Comparison of ENCODE assay signal across 22 cellular contexts in the genomic region with DNA sequence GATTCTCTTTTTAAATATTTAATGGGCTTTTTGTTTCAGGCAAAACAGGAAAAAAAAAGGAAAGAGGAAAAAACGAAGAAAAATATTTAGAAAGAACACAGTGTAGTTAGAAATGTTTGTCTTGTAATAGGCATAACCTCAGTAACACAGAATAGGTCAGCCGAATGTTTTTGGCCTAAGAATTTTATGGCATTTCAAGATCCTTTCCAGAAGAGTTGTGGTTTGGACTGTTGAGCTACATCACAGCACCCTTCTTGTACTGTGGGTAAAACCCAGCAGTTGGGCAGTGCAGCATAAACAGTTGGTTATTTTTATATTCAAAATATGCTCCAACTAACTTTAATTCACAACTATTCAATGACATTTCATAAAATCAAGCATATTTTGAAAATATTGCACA.
DNase-seq lines count a peak whose midpoint lies in the region; ATAC-seq and TF ChIP-seq lines count a peak whose summit lies in the region.
"Had no signal": no experiment of that assay in that cellular context is flagged by ENCODE, and none has a peak within 500 bp of the region (broad histone marks: within the 10 kb centered on the region; RNA-seq: fewer than 3 reads in every experiment).

No MANE protein-coding gene starts in this region.

- no peak overlapping the region for H3K4me2 ChIP-seq in GM23248 (ENCODE audit: unreplicated experiment)
- H3K4me2 ChIP-seq: A549, PC-9 had no signal

- no peak for ATAC-seq in HG02981 (IDR thresholded peaks at IDR 0.05; ENCODE audit: unreplicated experiment)
- ATAC-seq in HG03280 (IDR thresholded peaks at IDR 0.05; ENCODE audit: unreplicated experiment): no peak
- ATAC-seq: A549, GM12878 had no signal

- no peak for TF ChIP-seq CTCF in AG09309 (IDR thresholded peaks at IDR 0.05; ENCODE audit: control insufficient read depth, insufficient read depth, low read depth, low read length, missing control alignments)
- no peak for TF ChIP-seq CTCF in astrocyte of the spinal cord (IDR thresholded peaks at IDR 0.05; ENCODE audit: low read depth, low read length)
- TF ChIP-seq CTCF in fibroblast of villous mesenchyme (IDR thresholded peaks at IDR 0.05; ENCODE audit: insufficient read depth, low read depth, low read length): no peak

- no peaks in the 10 kb centered on the region for H4K20me1 ChIP-seq in GM23248 (ENCODE audit: insufficient read depth)

- H2AFZ ChIP-seq in GM23248: 0 out of 2 replicates have a peak overlapping the region, but pooled peaks have one; percentile 27
- H2AFZ ChIP-seq: PC-9 had no signal

- H3K36me3 ChIP-seq in GM23248 (ENCODE audit: low read depth): no peaks in the 10 kb centered on the region

- H3K9me3 ChIP-seq in GM23248 (ENCODE audit: low read depth): no peaks in the 10 kb centered on the region
- H3K9me3 ChIP-seq: A549 had no signal

- in situ Hi-C loops in GM23248 (cut with MboI) (no loop called here), astrocyte of the spinal cord (cut with HindIII; ENCODE audit: low sequenced_read_pairs) (no loop called here)

- H3K79me2 ChIP-seq in GM23248 (ENCODE audit: insufficient read depth): no peaks in the 10 kb centered on the region

- WGBS in GM23248 (ENCODE audit: low coverage in 1 of 2, low lambda C conversion rate in 2 of 2, missing lambda C conversion rate in 2 of 2), 2 experiments: 10 to 15% methylated on average over 2 of the region's 2 CpGs

- DNase-seq in AG09309 (ENCODE audit: low read depth) (peak; percentile 20), GM23248 (peak; percentile 42), astrocyte of the spinal cord (ENCODE audit: low read depth, low spot score) (peak; percentile 88), fibroblast of villous mesenchyme (ENCODE audit: low read depth) (peak; percentile 21), COR-L47 (lab: John Stamatoyannopoulos, UW) (no peak), NCI-H1048 (lab: John Stamatoyannopoulos, UW) (no peak)
- DNase-seq: AML-193, DMS79 treated with DMSO at 0.1 percent for 48 hours, KG1, NCI-H1092, NCI-H146, NCI-H2029 treated with DMSO at 0.1 percent for 48 hours, NCI-H2171, NCI-H526, PC-9, SIG-M5 had no signal

- H3K27me3 ChIP-seq in GM23248 (replicated peaks; ENCODE audit: insufficient read depth): no peaks in the 10 kb centered on the region

- H3K4me3 ChIP-seq in AG09309 (ENCODE audit: control insufficient read depth, low read depth, low read length) (no peak overlapping the region), GM23248 (no peak overlapping the region), astrocyte of the spinal cord (ENCODE audit: low read depth, low read length) (no peak overlapping the region), fibroblast of villous mesenchyme (ENCODE audit: low read depth, low read length) (no peak overlapping the region)
- H3K4me3 ChIP-seq: A549, GM12878, PC-9 had no signal

- H3F3A ChIP-seq in GM23248 (ENCODE audit: insufficient read depth): no peaks in the 10 kb centered on the region

- no peak overlapping the region for H3K27ac ChIP-seq in GM23248
- H3K27ac ChIP-seq: A549, C4-2B, PC-9, RWPE1 had no signal

- 0 out of 2 replicates have a peak, but pooled peaks cover 8% of the 10 kb centered on the region for H3K4me1 ChIP-seq in GM23248 (ENCODE audit: insufficient read depth)
- H3K4me1 ChIP-seq: A549 had no signal

- no peaks in the 10 kb centered on the region for H3K9me2 ChIP-seq in GM23248 (ENCODE audit: insufficient read depth)

- H3K9ac ChIP-seq in GM23248: no peak overlapping the region

Comparison
In these comparisons a context has a peak if more than half of its experiments do, and no peak if none do; other contexts are left out.
1. DNase-seq: peak in AG09309 (single experiment), GM23248 (single experiment), astrocyte of the spinal cord (single experiment) and fibroblast of villous mesenchyme (single experiment); none in COR-L47 (single experiment) and NCI-H1048 (single experiment).